Comparison of ENCODE assay signal across 9 cellular contexts in the genomic region with DNA sequence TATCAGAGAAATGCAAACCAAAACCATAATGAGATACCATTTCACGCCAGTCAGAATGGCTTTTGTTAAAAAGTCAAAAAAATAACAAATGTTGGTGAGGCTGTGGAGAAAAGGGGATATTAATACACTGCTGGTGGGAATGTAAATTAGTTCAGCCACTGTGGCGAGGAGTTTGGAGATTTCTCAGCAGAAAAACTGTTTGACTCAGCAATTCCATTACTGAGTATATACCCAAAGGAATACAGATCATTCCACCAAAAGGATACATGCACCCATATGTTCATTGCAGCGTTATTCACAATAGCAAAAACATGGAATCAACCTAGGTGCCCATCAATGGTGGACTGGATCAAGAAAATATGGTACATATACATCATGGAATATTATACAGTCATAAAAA.
"Had no signal": no experiment of that assay in that cellular context is flagged by ENCODE, and none has a peak within 500 bp of the region (broad histone marks: within the 10 kb centered on the region; RNA-seq: fewer than 3 reads in every experiment).

No MANE protein-coding gene starts in this region.

- H3K9ac ChIP-seq: GM23248, KMS-11 had no signal

- H2AFZ ChIP-seq: GM23248 had no signal

- H3K4me2 ChIP-seq: KMS-11 had no signal

- H3K4me3 Mint-ChIP-seq: HFFc6 had no signal

- H3K4me3 ChIP-seq: GM23248, HAP-1 had no signal

- H3K36me3 ChIP-seq: HAP-1 had no signal

- H3K27ac Mint-ChIP-seq: HFFc6 had no signal

- ATAC-seq: HCT116 had no signal

- H3K9me3 ChIP-seq: HAP-1 had no signal

- DNase-seq: GM23248, GOT3, H7, HFFc6, KBM-7 had no signal

- H3K4me1 ChIP-seq: HAP-1 had no signal

- H3K27ac ChIP-seq: GM23248, HL-60, KMS-11 had no signal
